14 cellular contexts compared by ENCODE assay signal in the genomic region with DNA sequence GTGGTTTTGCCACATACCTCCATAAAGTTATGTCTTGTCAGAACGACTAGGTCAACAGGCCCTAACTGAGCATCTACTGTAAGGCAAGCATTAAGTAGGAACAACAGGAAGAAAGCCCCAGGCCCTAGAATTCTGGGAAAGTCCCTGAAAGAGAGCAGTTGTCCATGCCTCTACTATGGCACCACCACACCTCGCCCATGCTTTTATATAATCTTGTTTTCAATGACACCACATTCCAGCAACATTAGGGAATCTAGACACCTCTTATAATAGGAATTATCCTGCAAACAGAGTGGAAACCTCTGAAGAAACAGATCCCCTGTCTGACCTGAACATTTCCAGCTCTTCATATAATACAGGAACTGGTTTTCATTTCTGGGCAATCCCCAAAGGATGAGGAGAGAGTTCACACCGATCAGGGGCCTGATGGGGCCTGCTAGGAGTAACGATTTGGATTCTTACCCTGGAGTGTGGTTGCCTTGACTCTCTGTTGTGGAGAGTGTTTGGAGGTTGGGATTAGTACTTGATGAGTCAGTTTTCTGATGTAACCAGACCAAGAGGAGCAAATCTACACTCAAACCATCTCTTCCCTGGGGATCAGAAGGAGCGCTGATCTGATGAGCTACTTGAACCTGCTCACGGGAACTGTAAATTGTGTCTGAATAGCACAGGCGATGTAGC. TPM values are rescaled to one million over a fixed set of nuclear protein-coding genes. Genes with fewer than 3 reads are reported as not detected.
DNase-seq lines count a peak whose midpoint lies in the region; ATAC-seq, FAIRE-seq and TF ChIP-seq lines count a peak whose summit lies in the region.
"Had no signal": no experiment of that assay in that cellular context is flagged by ENCODE, and none has a peak within 500 bp of the region (broad histone marks: within the 10 kb centered on the region; RNA-seq: fewer than 3 reads in every experiment).

No MANE protein-coding gene starts in this region.

- POLR2A ChIA-PET in HepG2 (lab: Yijun Ruan, JAX) = no interaction called here
- POLR2A ChIA-PET in RWPE1 (lab: Yijun Ruan, JAX; ENCODE audit: low non-redundant PET) = no interaction called here

- no peak overlapping the region for H3K4me2 ChIP-seq in HepG2 (ENCODE audit: low read depth, low read length)

- intact Hi-C loops in HepG2 (cut with micrococcal nuclease; ENCODE audit: unreplicated experiment) = no loop called here
- intact Hi-C loops in right lobe of liver (cut with DNase I) = no loop called here
- intact Hi-C loops in tibial artery (cut with DNase I; ENCODE audit: low total_unique reads) = no loop called here

- H3K36me3 ChIP-seq in HepG2 (replicated peaks in 1 of 2; ENCODE audit: control insufficient read depth in 1 of 2, insufficient read depth in 2 of 2, low read length in 2 of 2) = peaks cover 13 to 52% of the 10 kb centered on the region in 2 experiments
- H3K36me3 ChIP-seq in right lobe of liver = peaks cover 0 to 5% (median 0%) of the 10 kb centered on the region in 4 donors
- H3K36me3 ChIP-seq in tibial artery = peaks cover 18 to 35% (median 28%) of the 10 kb centered on the region in 3 donors

- BruUV-seq in HepG2 (replicated peaks; lab: Mats Ljungman, UMichigan) = no TSS peak

- H3K9ac ChIP-seq in HepG2 (ENCODE audit: insufficient read depth, low read depth, low read length) = no peak overlapping the region

- H3K4me1 ChIP-seq in HepG2 (ENCODE audit: insufficient read depth, low read length) (peaks cover 35% of the 10 kb centered on the region), right lobe of liver (peaks cover 0 to 28% (median 7%) of the 10 kb centered on the region in 4 donors), tibial artery (no peaks in the 10 kb centered on the region)

- TF ChIP-seq CTCF in HepG2 (CRISPR knock-in tag; IDR thresholded peaks at IDR 0.05) (no peak), right lobe of liver (IDR thresholded peaks at IDR 0.05) (no peak), RWPE1 (conservative IDR thresholded peaks at IDR 0.05; ENCODE audit: low read depth) (no peak), fibroblast of mammary gland (conservative IDR thresholded peaks at IDR 0.05; ENCODE audit: control insufficient read depth, insufficient read depth, low read depth, low read length) (no peak), tibial artery (IDR thresholded peaks at IDR 0.05) (no peak)

- DNase-seq in HepG2 (ENCODE audit: low spot score) = no peak
- no peak for DNase-seq in right lobe of liver
- DNase-seq in RWPE1 (ENCODE audit: low spot score) = peak; percentile 39
- DNase-seq in fibroblast of mammary gland (ENCODE audit: low read depth) = peak; percentile 94
- DNase-seq in tibial artery = no peak
- DNase-seq in NCI-H510A (lab: John Stamatoyannopoulos, UW) = no peak
- DNase-seq: effector CD8-positive, alpha-beta T cell; occipital lobe; stimulated activated CD4-positive, alpha-beta T cell treated with anti-CD3 and anti-CD28 coated beads, Interleukin-4, amount 100 ng/mL, for 4 hours had no signal

- H3K27ac ChIP-seq in HepG2 (ENCODE audit: extremely low read length, insufficient read depth, low read length) = no peak overlapping the region
- H3K27ac ChIP-seq in right lobe of liver = no peak overlapping the region
- H3K27ac ChIP-seq in RWPE1 = peak overlapping the region; percentile 62
- H3K27ac ChIP-seq in tibial artery = no peak overlapping the region
- H3K27ac ChIP-seq: C4-2B, upper lobe of left lung had no signal

- H4K20me1 ChIP-seq in HepG2 (ENCODE audit: insufficient read depth, low read length) = no peaks in the 10 kb centered on the region

- H3K27me3 ChIP-seq in HepG2 (ENCODE audit: control insufficient read depth in 1 of 2, insufficient read depth in 2 of 2, low read length in 2 of 2) (no peaks in the 10 kb centered on the region), right lobe of liver (no peaks in the 10 kb centered on the region), tibial artery (no peaks in the 10 kb centered on the region)
- H3K27me3 ChIP-seq: upper lobe of left lung had no signal

- CTCF ChIA-PET in HepG2 (lab: Yijun Ruan, JAX; ENCODE audit: low intra/inter-chr PET ratio, low total read pairs) (no interaction called here), RWPE1 (lab: Yijun Ruan, JAX) (interaction anchor here (1.3 kb wide), 1 partner anchor 107 kb away, joined by 5 read pairs; no protein-coding TSS in a partner anchor)

- in situ Hi-C loops in HepG2 (cut with HindIII; ENCODE audit: extremely low pct_ligation_motif_present, low pct_unique_long_range_greater_than_20kb) = no loop called here

- no peak for TF ChIP-seq EP300 in HepG2 (IDR thresholded peaks at IDR 0.05; ENCODE audit: low read depth in 2 of 2, low read length in 2 of 2)
- TF ChIP-seq EP300 in HepG2 (CRISPR knock-in tag; IDR thresholded peaks at IDR 0.05; ENCODE audit: borderline replicate concordance) = no peak

- no peak for ATAC-seq in HepG2
- ATAC-seq in right lobe of liver = no peak
- ATAC-seq in GM21723 (IDR thresholded peaks at IDR 0.05; ENCODE audit: unreplicated experiment) = no peak
- no peak for ATAC-seq in HG02798 (IDR thresholded peaks at IDR 0.05; ENCODE audit: poor library complexity, unreplicated experiment)

- no peak overlapping the region for H2AFZ ChIP-seq in HepG2 (ENCODE audit: low read length)

- H3K4me3 ChIP-seq in HepG2 (replicated peaks in 1 of 3; ENCODE audit: insufficient read depth in 1 of 3, low read depth in 2 of 3, low read length in 3 of 3) (no peak overlapping the region), right lobe of liver (no peak overlapping the region), fibroblast of mammary gland (ENCODE audit: control insufficient read depth, low read depth, low read length) (no peak overlapping the region), tibial artery (no peak overlapping the region)
- H3K4me3 ChIP-seq: upper lobe of left lung had no signal

- no peaks in the 10 kb centered on the region for H3K9me3 ChIP-seq in HepG2 (ENCODE audit: low read length)
- H3K9me3 ChIP-seq in right lobe of liver = no peaks in the 10 kb centered on the region
- no peaks in the 10 kb centered on the region for H3K9me3 ChIP-seq in tibial artery
- H3K9me3 ChIP-seq: upper lobe of left lung had no signal

- TF ChIP-seq POLR2A in HepG2 (IDR thresholded peaks at IDR 0.05; ENCODE audit: insufficient read depth in 1 of 2, low read depth in 2 of 2, low read length in 2 of 2) = no peak
- TF ChIP-seq POLR2A in right lobe of liver (IDR thresholded peaks at IDR 0.05) = no peak

- no peak for FAIRE-seq in HepG2 (lab: Jason Lieb, UNC)
- FAIRE-seq: islet of Langerhans had no signal

- TF ChIP-seq RAD21 in HepG2 (CRISPR knock-in tag; IDR thresholded peaks at IDR 0.05) = no peak

- no peaks in the 10 kb centered on the region for H3K79me2 ChIP-seq in HepG2 (ENCODE audit: insufficient read depth, low read length)

- 91% methylated on average over 7 of the region's 7 CpGs for WGBS in HepG2 (ENCODE audit: low lambda C conversion rate)
- 78% methylated on average over 3 of the region's 7 CpGs for WGBS in right lobe of liver (ENCODE audit: insufficient coverage, low coverage, low lambda C conversion rate, missing lambda C conversion rate)

RNA-seq across cellular contexts. Expression of a gene that starts 31.9 kb away (rescaled TPM):
- total RNA-seq in HepG2 (2016; rRNA removed; fragmentation: Illumina TruSeq; extraction: Trizol) (5.7 TPM in 2 replicates), right lobe of liver (1 to 10 TPM; 1.7 to 4.3 (median 3.2) TPM)
- 1.9 TPM in 2 replicates for total RNA-seq in HepG2 (2016; cell fraction: cytosol; rRNA removed; fragmentation: Illumina TruSeq; extraction: Trizol; ENCODE audit: low read depth)
- total RNA-seq in HepG2 (2016; cell fraction: insoluble cytoplasmic fraction; rRNA removed; fragmentation: Illumina TruSeq; extraction: Trizol) = 5.6 and 6.0 TPM in 2 replicates
- 3.4 and 4.0 TPM in 2 replicates for total RNA-seq in HepG2 (2016; cell fraction: membrane; rRNA removed; fragmentation: Illumina TruSeq; extraction: Trizol)
- 7.9 and 8.3 TPM in 2 replicates for total RNA-seq in HepG2 (2016; cell fraction: nucleus; rRNA removed; fragmentation: Illumina TruSeq; extraction: Trizol)
- 9.3 and 12.5 TPM in 2 replicates for polyA plus RNA-seq in HepG2 (2011; rRNA removed)
- 4.1 and 4.8 TPM in 2 replicates for polyA plus RNA-seq in HepG2 (2011; cell fraction: cytosol; rRNA removed)
- polyA plus RNA-seq in HepG2 (2011; cell fraction: nucleus; rRNA removed) = 13.9 and 15.6 TPM in 2 replicates
- polyA plus RNA-seq in HepG2 (2012) = 5.5 and 6.4 TPM in 2 replicates
- 1.7 and 2.8 TPM in 2 replicates for polyA plus RNA-seq in HepG2 (2016; cell fraction: cytosol; fragmentation: Illumina TruSeq; extraction: Trizol; ENCODE audit: low read depth)
- polyA plus RNA-seq in HepG2 (2016; cell fraction: insoluble cytoplasmic fraction; fragmentation: Illumina TruSeq; extraction: Trizol; ENCODE audit: low read depth) = 5.5 and 8.7 TPM in 2 replicates
- polyA plus RNA-seq in HepG2 (2016; cell fraction: membrane; fragmentation: Illumina TruSeq; extraction: Trizol; ENCODE audit: low read depth) = 3.2 and 3.8 TPM in 2 replicates
- polyA plus RNA-seq in HepG2 (2016; cell fraction: nucleus; fragmentation: Illumina TruSeq; extraction: Trizol; ENCODE audit: insufficient read depth, low read depth) = 8.7 and 9.2 TPM in 2 replicates
- 8.4 and 44.8 TPM in 2 replicates for polyA minus RNA-seq in HepG2 (2011; rRNA and poly(A)+ RNA removed; ENCODE audit: low replicate concordance)
- polyA minus RNA-seq in HepG2 (2011; cell fraction: cytosol; rRNA and poly(A)+ RNA removed) = 5.8 and 6.2 TPM in 2 replicates
- 22.0 and 22.4 TPM in 2 replicates for polyA minus RNA-seq in HepG2 (2011; cell fraction: nucleus; rRNA and poly(A)+ RNA removed)

RNA-seq across cellular contexts. Expression of a gene that starts 35.1 kb away (rescaled TPM):
- total RNA-seq in HepG2 (2016; rRNA removed; fragmentation: Illumina TruSeq; extraction: Trizol) (24.4 and 39.6 TPM in 2 replicates), right lobe of liver (10 to 100 TPM in 4 of 6 experiments, 1 to 10 TPM in 2; 7.2 to 21.7 (median 12.4) TPM)
- 7.9 and 8.9 TPM in 2 replicates for total RNA-seq in HepG2 (2016; cell fraction: cytosol; rRNA removed; fragmentation: Illumina TruSeq; extraction: Trizol; ENCODE audit: low read depth)
- total RNA-seq in HepG2 (2016; cell fraction: insoluble cytoplasmic fraction; rRNA removed; fragmentation: Illumina TruSeq; extraction: Trizol) = 19.9 and 39.6 TPM in 2 replicates
- 15.6 and 16.1 TPM in 2 replicates for total RNA-seq in HepG2 (2016; cell fraction: membrane; rRNA removed; fragmentation: Illumina TruSeq; extraction: Trizol)
- total RNA-seq in HepG2 (2016; cell fraction: nucleus; rRNA removed; fragmentation: Illumina TruSeq; extraction: Trizol) = 34.0 and 41.6 TPM in 2 replicates
- polyA plus RNA-seq in HepG2 (2011; rRNA removed) = 20.8 and 21.0 TPM in 2 replicates
- 19.0 and 19.8 TPM in 2 replicates for polyA plus RNA-seq in HepG2 (2011; cell fraction: cytosol; rRNA removed)
- 14.2 and 15.7 TPM in 2 replicates for polyA plus RNA-seq in HepG2 (2011; cell fraction: nucleus; rRNA removed)
- 19.0 and 28.6 TPM in 2 replicates for polyA plus RNA-seq in HepG2 (2012)
- 4.5 and 6.0 TPM in 2 replicates for polyA plus RNA-seq in HepG2 (2016; cell fraction: cytosol; fragmentation: Illumina TruSeq; extraction: Trizol; ENCODE audit: low read depth)
- 16.3 and 20.1 TPM in 2 replicates for polyA plus RNA-seq in HepG2 (2016; cell fraction: insoluble cytoplasmic fraction; fragmentation: Illumina TruSeq; extraction: Trizol; ENCODE audit: low read depth)
- 11.7 TPM in 2 replicates for polyA plus RNA-seq in HepG2 (2016; cell fraction: membrane; fragmentation: Illumina TruSeq; extraction: Trizol; ENCODE audit: low read depth)
- polyA plus RNA-seq in HepG2 (2016; cell fraction: nucleus; fragmentation: Illumina TruSeq; extraction: Trizol; ENCODE audit: insufficient read depth, low read depth) = 47.5 and 51.6 TPM in 2 replicates
- 17.8 and 99.3 TPM in 2 replicates for polyA minus RNA-seq in HepG2 (2011; rRNA and poly(A)+ RNA removed; ENCODE audit: low replicate concordance)
- polyA minus RNA-seq in HepG2 (2011; cell fraction: cytosol; rRNA and poly(A)+ RNA removed) = 42.1 and 43.6 TPM in 2 replicates
- polyA minus RNA-seq in HepG2 (2011; cell fraction: nucleus; rRNA and poly(A)+ RNA removed) = 21.1 and 24.4 TPM in 2 replicates

Comparison
In these comparisons a context has a peak if more than half of its experiments do, and no peak if none do; other contexts are left out.
1. DNase-seq: peak in RWPE1 (single experiment) and fibroblast of mammary gland (single experiment); none in HepG2 (single experiment), right lobe of liver (0 of 3), tibial artery (0 of 2) and NCI-H510A (single experiment).